ENCODE assay signal across 19 cellular contexts in genomic region chr17:5135726-5136579, GRCh38. TPM values are rescaled to one million over a fixed set of nuclear protein-coding genes. Genes with fewer than 3 reads are reported as not detected.
"Had no signal": no experiment of that assay in that cellular context is flagged by ENCODE, and none has a peak within 500 bp of the region (broad histone marks: within the 10 kb centered on the region; RNA-seq: fewer than 3 reads in every experiment).

No MANE protein-coding gene starts in this region.

- ATAC-seq: activated naive CD4-positive, alpha-beta T cell treated with anti-CD3 and anti-CD28 coated beads, Interleukin-2, amount 50 U/mL, for 72 hours; activated T-cell treated with anti-CD3 and anti-CD28 coated beads, Interleukin-2, amount 50 U/mL, for 4 hours; activated T-helper 17 cell treated with anti-CD3 and anti-CD28 coated beads, Interleukin-2, amount 50 U/mL, for 72 hours; heart right ventricle; natural killer cell; stimulated activated naive CD8-positive, alpha-beta T cell treated with anti-CD3 and anti-CD28 coated beads, Interleukin-15, Interleukin-2, amounts not matched to agents 100 U/mL and 50 U/mL, for 24 hours had no signal

- H3K4me1 ChIP-seq: esophagus squamous epithelium, heart right ventricle, neural progenitor cell, prostate gland, uterus had no signal

- H2AFZ ChIP-seq: neural progenitor cell had no signal

- H3K27me3 ChIP-seq: esophagus squamous epithelium, heart right ventricle, neural progenitor cell, uterus had no signal

- H3K4me3 ChIP-seq: esophagus squamous epithelium, heart right ventricle, neural progenitor cell, prostate gland, uterus had no signal

- H3K36me3 ChIP-seq: esophagus squamous epithelium, heart right ventricle, neural progenitor cell, prostate gland, uterus had no signal

- H3K4me2 ChIP-seq: neural progenitor cell had no signal

- H3K27ac ChIP-seq: esophagus squamous epithelium, heart right ventricle, neural progenitor cell, prostate gland, uterus had no signal

- DNase-seq: activated CD4-positive, CD25-positive, alpha-beta regulatory T cell treated with anti-CD3 and anti-CD28 coated beads, Interleukin-2, amount 50 U/mL, for 72 hours; activated naive CD4-positive, alpha-beta T cell; activated T-cell treated with anti-CD3 and anti-CD28 coated beads, Interleukin-2, amount 50 U/mL, for 4 hours; effector CD4-positive, alpha-beta T cell; esophagus squamous epithelium; foreskin melanocyte; heart right ventricle; natural killer cell; stimulated activated CD4-positive, alpha-beta T cell treated with anti-CD3 and anti-CD28 coated beads, Interleukin-2, amount 100 ng/mL, for 48 hours; stimulated activated naive CD8-positive, alpha-beta T cell treated with anti-CD3 and anti-CD28 coated beads, Interleukin-15, Interleukin-2, amounts not matched to agents 100 U/mL and 50 U/mL, for 24 hours; substantia nigra; T-helper 2 cell; uterus had no signal

- H3K9me3 ChIP-seq: esophagus squamous epithelium, heart right ventricle, prostate gland, uterus had no signal

- H3K9ac ChIP-seq: neural progenitor cell had no signal

RNA-seq across cellular contexts. Expression of gene USP6, which starts 20.1 kb away (rescaled TPM):
- total RNA-seq: bronchial epithelial cell, glomerular endothelial cell had no signal
